Comparison of ENCODE assay signal across 33 cellular contexts in genomic region chr12:106233011-106233410, GRCh38.
"Had no signal": no experiment of that assay in that cellular context is flagged by ENCODE, and none has a peak within 500 bp of the region (broad histone marks: within the 10 kb centered on the region; RNA-seq: fewer than 3 reads in every experiment).

No MANE protein-coding gene starts in this region.

- H3K27me3 Mint-ChIP-seq: activated CD4-positive, alpha-beta memory T cell treated with anti-CD3 and anti-CD28 coated beads for 36 hours; activated CD4-positive, alpha-beta T cell treated with anti-CD3 and anti-CD28 coated beads for 36 hours; activated naive CD4-positive, alpha-beta T cell treated with anti-CD3 and anti-CD28 coated beads, Interleukin-2, amount 50 U/mL, for 24 hours; brain had no signal

- H3K9me3 ChIP-seq: ascending aorta, breast epithelium, colonic mucosa, esophagus muscularis mucosa, gastrocnemius medialis had no signal

- H3K27ac Mint-ChIP-seq: activated CD4-positive, alpha-beta memory T cell treated with anti-CD3 and anti-CD28 coated beads for 36 hours; activated CD4-positive, alpha-beta T cell treated with anti-CD3 and anti-CD28 coated beads for 36 hours; activated CD4-positive, alpha-beta T cell treated with anti-CD3 and anti-CD28 coated beads, Interleukin-2, amount 10 ng/mL, durations not matched to agents 24 days and 14 days; activated CD8-positive, alpha-beta memory T cell treated with anti-CD3 and anti-CD28 coated beads, Interleukin-2, amount 10 ng/mL, durations not matched to agents 7 days and 5 days; activated CD8-positive, alpha-beta T cell treated with anti-CD3 and anti-CD28 coated beads, Interleukin-2, amount 10 ng/mL, durations not matched to agents 7 days and 5 days; activated naive CD4-positive, alpha-beta T cell treated with anti-CD3 and anti-CD28 coated beads for 36 hours; activated naive CD4-positive, alpha-beta T cell treated with anti-CD3 and anti-CD28 coated beads, Interleukin-2, amount 50 U/mL, for 24 hours; activated naive CD8-positive, alpha-beta T cell treated with anti-CD3 and anti-CD28 coated beads, Interleukin-2, amount 10 ng/mL, durations not matched to agents 7 days and 5 days; activated T-helper 1 cell treated with anti-CD3 and anti-CD28 coated beads, Interleukin-12 subunit alpha, Interleukin-12 subunit beta, Interleukin-2, Interleukin-4 antibody, amounts not matched to agents 30 ng/mL and 10 ng/mL and 1 ng/mL, durations not matched to agents 14 hours and 24 hours and 36 hours; activated T-helper 2 cell treated with anti-CD3 and anti-CD28 coated beads, Interferon-gamma antibody, Interleukin-2, Interleukin-4, amounts not matched to agents 10 μg/mL and 5 μg/mL and 100 μg/mL, durations not matched to agents 14 hours and 24 hours and 36 hours; brain; dendritic cell treated with granulocyte-macrophage colony-stimulating factor and Interleukin-4, amounts not matched to agents 40 ng/mL and 50 ng/mL, for 4 days; T-helper 17 cell; T-helper 2 cell treated with Interferon-gamma antibody and Interleukin-4, amounts not matched to agents 5 μg/mL and 100 μg/mL, for 36 hours had no signal

- H3K27ac ChIP-seq: ascending aorta, breast epithelium, cardiac muscle cell, colonic mucosa, dorsolateral prefrontal cortex, esophagus muscularis mucosa, foreskin keratinocyte, gastrocnemius medialis had no signal

- DNase-seq: activated CD4-positive, alpha-beta memory T cell treated with anti-CD3 and anti-CD28 coated beads for 36 hours; activated CD4-positive, alpha-beta T cell treated with anti-CD3 and anti-CD28 coated beads for 36 hours; activated CD4-positive, alpha-beta T cell treated with anti-CD3 and anti-CD28 coated beads, Interleukin-2, amount 10 ng/mL, durations not matched to agents 24 days and 14 days; activated CD4-positive, CD25-positive, alpha-beta regulatory T cell; activated CD4-positive, CD25-positive, alpha-beta regulatory T cell treated with anti-CD3 and anti-CD28 coated beads, Interleukin-2, amount 50 U/mL, for 72 hours; activated CD8-positive, alpha-beta memory T cell treated with anti-CD3 and anti-CD28 coated beads, Interleukin-2, amount 10 ng/mL, durations not matched to agents 7 days and 5 days; activated CD8-positive, alpha-beta memory T cell treated with anti-CD3 and anti-CD28 coated beads, Interleukin-2, amount 50 U/mL, for 4 hours; activated CD8-positive, alpha-beta T cell treated with anti-CD3 and anti-CD28 coated beads, Interleukin-2, amount 10 ng/mL, durations not matched to agents 7 days and 5 days; activated effector memory CD4-positive, alpha-beta T cell treated with anti-CD3 and anti-CD28 coated beads, Interleukin-2, amount 50 U/mL, for 16 hours; activated naive CD4-positive, alpha-beta T cell treated with anti-CD3 and anti-CD28 coated beads for 36 hours; activated naive CD8-positive, alpha-beta T cell treated with anti-CD3 and anti-CD28 coated beads, Interleukin-2, amount 10 ng/mL, durations not matched to agents 7 days and 5 days; activated T-cell treated with anti-CD3 and anti-CD28 coated beads, Interleukin-2, amount 50 U/mL, for 1 hour; activated T-cell treated with anti-CD3 and anti-CD28 coated beads, Interleukin-2, amount 50 U/mL, for 48 hours; central memory CD4-positive, alpha-beta T cell; cerebellar nuclear complex; colonic mucosa; dorsolateral prefrontal cortex; effector memory CD4-positive, alpha-beta T cell; erythroblast; foreskin keratinocyte; gastrocnemius medialis; T-helper 1 cell; T-helper 17 cell had no signal

- H3K4me1 ChIP-seq: ascending aorta, breast epithelium, colonic mucosa, esophagus muscularis mucosa, gastrocnemius medialis had no signal

- H3K27me3 ChIP-seq: ascending aorta, breast epithelium, cardiac muscle cell, colonic mucosa, dorsolateral prefrontal cortex, esophagus muscularis mucosa, foreskin keratinocyte, gastrocnemius medialis had no signal

- H3K9me3 Mint-ChIP-seq: activated CD4-positive, alpha-beta memory T cell treated with anti-CD3 and anti-CD28 coated beads for 36 hours; activated CD4-positive, alpha-beta T cell treated with anti-CD3 and anti-CD28 coated beads, Interleukin-2, amount 10 ng/mL, durations not matched to agents 24 days and 14 days; activated naive CD4-positive, alpha-beta T cell treated with anti-CD3 and anti-CD28 coated beads for 36 hours; activated naive CD4-positive, alpha-beta T cell treated with anti-CD3 and anti-CD28 coated beads, Interleukin-2, amount 50 U/mL, for 24 hours; activated naive CD8-positive, alpha-beta T cell treated with anti-CD3 and anti-CD28 coated beads, Interleukin-2, amount 10 ng/mL, durations not matched to agents 7 days and 5 days; activated T-helper 1 cell treated with anti-CD3 and anti-CD28 coated beads, Interleukin-12 subunit alpha, Interleukin-12 subunit beta, Interleukin-2, Interleukin-4 antibody, amounts not matched to agents 30 ng/mL and 10 ng/mL and 1 ng/mL, durations not matched to agents 14 hours and 24 hours and 36 hours; activated T-helper 2 cell treated with anti-CD3 and anti-CD28 coated beads, Interferon-gamma antibody, Interleukin-2, Interleukin-4, amounts not matched to agents 10 μg/mL and 5 μg/mL and 100 μg/mL, durations not matched to agents 14 hours and 24 hours and 36 hours; brain; dendritic cell treated with granulocyte-macrophage colony-stimulating factor and Interleukin-4, amounts not matched to agents 40 ng/mL and 50 ng/mL, for 4 days; T-helper 2 cell treated with Interferon-gamma antibody and Interleukin-4, amounts not matched to agents 5 μg/mL and 100 μg/mL, for 36 hours had no signal

- H3K4me1 Mint-ChIP-seq: activated CD4-positive, alpha-beta T cell treated with anti-CD3 and anti-CD28 coated beads for 36 hours; activated CD4-positive, alpha-beta T cell treated with anti-CD3 and anti-CD28 coated beads, Interleukin-2, amount 10 ng/mL, durations not matched to agents 24 days and 14 days; activated CD8-positive, alpha-beta memory T cell treated with anti-CD3 and anti-CD28 coated beads, Interleukin-2, amount 10 ng/mL, durations not matched to agents 7 days and 5 days; activated naive CD8-positive, alpha-beta T cell treated with anti-CD3 and anti-CD28 coated beads, Interleukin-2, amount 10 ng/mL, durations not matched to agents 7 days and 5 days had no signal

- H3K36me3 ChIP-seq: breast epithelium, cardiac muscle cell, colonic mucosa had no signal

- H3K4me3 ChIP-seq: ascending aorta, breast epithelium, cardiac muscle cell, colonic mucosa, dorsolateral prefrontal cortex, esophagus muscularis mucosa, gastrocnemius medialis had no signal

- H3K4me3 Mint-ChIP-seq: activated CD4-positive, alpha-beta memory T cell treated with anti-CD3 and anti-CD28 coated beads for 36 hours; activated CD4-positive, alpha-beta T cell treated with anti-CD3 and anti-CD28 coated beads for 36 hours; activated CD4-positive, alpha-beta T cell treated with anti-CD3 and anti-CD28 coated beads, Interleukin-2, amount 10 ng/mL, durations not matched to agents 24 days and 14 days; activated CD8-positive, alpha-beta memory T cell treated with anti-CD3 and anti-CD28 coated beads, Interleukin-2, amount 10 ng/mL, durations not matched to agents 7 days and 5 days; activated CD8-positive, alpha-beta T cell treated with anti-CD3 and anti-CD28 coated beads, Interleukin-2, amount 10 ng/mL, durations not matched to agents 7 days and 5 days; activated naive CD4-positive, alpha-beta T cell treated with anti-CD3 and anti-CD28 coated beads for 36 hours; activated naive CD4-positive, alpha-beta T cell treated with anti-CD3 and anti-CD28 coated beads, Interleukin-2, amount 50 U/mL, for 24 hours; activated naive CD8-positive, alpha-beta T cell treated with anti-CD3 and anti-CD28 coated beads, Interleukin-2, amount 10 ng/mL, durations not matched to agents 7 days and 5 days; activated T-helper 1 cell treated with anti-CD3 and anti-CD28 coated beads, Interleukin-12 subunit alpha, Interleukin-12 subunit beta, Interleukin-2, Interleukin-4 antibody, amounts not matched to agents 30 ng/mL and 10 ng/mL and 1 ng/mL, durations not matched to agents 14 hours and 24 hours and 36 hours; brain; dendritic cell treated with granulocyte-macrophage colony-stimulating factor and Interleukin-4, amounts not matched to agents 40 ng/mL and 50 ng/mL, for 4 days; T-helper 17 cell; T-helper 2 cell treated with Interferon-gamma antibody and Interleukin-4, amounts not matched to agents 5 μg/mL and 100 μg/mL, for 36 hours had no signal

- H3K36me3 Mint-ChIP-seq: activated CD8-positive, alpha-beta memory T cell treated with anti-CD3 and anti-CD28 coated beads, Interleukin-2, amount 10 ng/mL, durations not matched to agents 7 days and 5 days; activated naive CD8-positive, alpha-beta T cell treated with anti-CD3 and anti-CD28 coated beads, Interleukin-2, amount 10 ng/mL, durations not matched to agents 7 days and 5 days had no signal
